8 cellular contexts compared by ENCODE assay signal in the genomic region with DNA sequence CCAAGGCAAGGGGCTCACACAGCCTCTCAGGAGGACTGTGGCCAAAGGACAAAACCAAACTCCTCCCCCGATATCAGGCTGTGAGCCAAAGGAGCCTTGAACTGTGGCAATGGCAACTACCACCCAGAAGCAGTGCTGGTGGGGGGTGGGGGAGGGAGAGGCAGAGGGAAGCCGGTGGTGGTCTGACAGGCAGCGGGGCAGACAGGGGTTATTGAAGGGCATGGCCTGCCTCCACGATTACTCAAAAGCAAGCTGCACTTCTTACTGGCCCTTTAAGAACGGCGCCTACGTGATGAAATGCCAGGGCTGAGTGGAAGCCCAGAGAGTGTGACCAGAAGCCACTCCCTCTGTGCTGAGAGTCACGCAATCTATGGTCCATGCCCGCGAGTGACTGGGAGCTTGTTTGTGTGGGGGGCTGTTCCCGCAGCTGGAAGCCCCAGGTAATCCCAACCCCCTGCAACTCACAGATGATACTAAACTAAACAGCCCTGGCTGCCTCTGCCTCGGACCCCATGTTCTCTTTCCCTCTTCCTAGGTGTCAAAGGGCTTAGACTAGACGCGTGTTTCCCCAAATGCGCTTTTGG.
DNase-seq lines count a peak whose midpoint lies in the region; ATAC-seq and TF ChIP-seq lines count a peak whose summit lies in the region.

No MANE protein-coding gene starts in this region.

- peaks cover 0 to 5% (median 0%) of the 10 kb centered on the region in 4 donors for H3K4me1 ChIP-seq in transverse colon

- TF ChIP-seq CTCF in GM10266 (IDR thresholded peaks at IDR 0.05; ENCODE audit: control insufficient read depth, insufficient read depth, low read depth, missing control alignments) (no peak), transverse colon (IDR thresholded peaks at IDR 0.05) (no peak)

- no peak for TF ChIP-seq EP300 in transverse colon (IDR thresholded peaks at IDR 0.05; ENCODE audit: low read depth)

- H3K27ac ChIP-seq in transverse colon, result no peak overlapping the region

- 50 to 54% methylated on average over 4 to 15 of the region's 15 CpGs for WGBS in transverse colon (ENCODE audit: low coverage in 1 of 2), 2 donors

- TF ChIP-seq POLR2A in transverse colon (IDR thresholded peaks at IDR 0.05), result no peak

- in situ Hi-C loops in transverse colon (cut with MboI; ENCODE audit: low pct_ligation_motif_present in 1 of 4, low pct_unique_long_range_greater_than_20kb in 1 of 4, low sequenced_read_pairs in 3 of 4), result no loop called here

- ATAC-seq in HG02798 (IDR thresholded peaks at IDR 0.05; ENCODE audit: poor library complexity, unreplicated experiment) (peak; percentile 74), GM21528 (IDR thresholded peaks at IDR 0.05; ENCODE audit: low FRiP score, unreplicated experiment) (no peak)

- intact Hi-C loops in transverse colon (cut with DNase I; ENCODE audit: low total_unique reads), result no loop called here

- H3K36me3 ChIP-seq in transverse colon, result no peaks in the 10 kb centered on the region

- H3K4me3 ChIP-seq in transverse colon, result no peak overlapping the region

- no peaks in the 10 kb centered on the region for H3K27me3 ChIP-seq in transverse colon

- H3K9me3 ChIP-seq in transverse colon, result no peaks in the 10 kb centered on the region

- DNase-seq in GM10266 (ENCODE audit: extremely low spot score) (peak; percentile 42), SIG-M5 treated with dmso at 0.1 percent for 504 hours (lab: John Stamatoyannopoulos, UW; ENCODE audit: unreplicated experiment) (peak; percentile 90), iPS DF 19.7 (ENCODE audit: low read depth, low spot score) (peak; percentile 15), transverse colon (peak; percentile 37), NCI-H146 (lab: John Stamatoyannopoulos, UW) (no peak)
- no peak for DNase-seq in stimulated activated CD4-positive, alpha-beta T cell treated with anti-CD3 and anti-CD28 coated beads, Interleukin-2, amount 100 ng/mL, for 48 hours

Comparison
In these comparisons a context has a peak if more than half of its experiments do, and no peak if none do; other contexts are left out.
1. DNase-seq: peak in GM10266 (single experiment), SIG-M5 treated with dmso at 0.1 percent for 504 hours (single experiment), iPS DF 19.7 (single experiment) and transverse colon (single experiment); none in NCI-H146 (single experiment) and stimulated activated CD4-positive, alpha-beta T cell treated with anti-CD3 and anti-CD28 coated beads, Interleukin-2, amount 100 ng/mL, for 48 hours (0 of 2).